30 cellular contexts compared by ENCODE assay signal in genomic region chr1:98129486-98129885, GRCh38.
"Had no signal": no experiment of that assay in that cellular context is flagged by ENCODE, and none has a peak within 500 bp of the region (broad histone marks: within the 10 kb centered on the region; RNA-seq: fewer than 3 reads in every experiment).

No MANE protein-coding gene starts in this region.

- H3K9me3 ChIP-seq: neutrophil, psoas muscle, right lobe of liver, sigmoid colon, stomach, suprapubic skin, testis, tibial artery, transverse colon, upper lobe of right lung, uterus had no signal

- ATAC-seq: naive thymus-derived CD8-positive, alpha-beta T cell; natural killer cell treated with Interleukin-12 subunit alpha and Interleukin-12 subunit beta and Interleukin-15 and Interleukin-18, amount 100 ng/mL, for 72 hours; psoas muscle; right cardiac atrium; right lobe of liver; stimulated activated effector memory CD8-positive, alpha-beta T cell treated with anti-CD3 and anti-CD28 coated beads, Interleukin-12 subunit alpha, Interleukin-12 subunit beta, amount 100 ng/mL, for 72 hours; stimulated activated naive B cell treated with anti-CD40 and anti-IgM and Interleukin-4, amounts not matched to agents 10 μg/mL and 1 μg/mL and 100 μg/mL, for 72 hours; upper lobe of right lung had no signal

- H3K27me3 ChIP-seq: neutrophil, right lobe of liver, sigmoid colon, stomach, suprapubic skin, testis, tibial artery, transverse colon, upper lobe of right lung, uterus had no signal

- H3K4me1 Mint-ChIP-seq: naive thymus-derived CD8-positive, alpha-beta T cell; nephron progenitor cell; neural crest cell; stimulated activated effector memory CD8-positive, alpha-beta T cell treated with anti-CD3 and anti-CD28 coated beads, Interleukin-12 subunit alpha, Interleukin-12 subunit beta, amount 100 ng/mL, for 72 hours; stimulated activated naive B cell treated with anti-CD40 and anti-IgM and Interleukin-4, amounts not matched to agents 10 μg/mL and 1 μg/mL and 100 μg/mL, for 72 hours had no signal

- H3K36me3 ChIP-seq: neutrophil, right lobe of liver, sigmoid colon, stomach, suprapubic skin, tibial artery, transverse colon, upper lobe of right lung, uterus had no signal

- H3K4me3 Mint-ChIP-seq: naive thymus-derived CD8-positive, alpha-beta T cell; natural killer cell treated with Interleukin-12 subunit alpha and Interleukin-12 subunit beta and Interleukin-15 and Interleukin-18, amount 100 ng/mL, for 72 hours; nephron progenitor cell; neural crest cell; stimulated activated effector memory CD8-positive, alpha-beta T cell treated with anti-CD3 and anti-CD28 coated beads, Interleukin-12 subunit alpha, Interleukin-12 subunit beta, amount 100 ng/mL, for 72 hours; stimulated activated naive B cell treated with anti-CD40 and anti-IgM and Interleukin-4, amounts not matched to agents 10 μg/mL and 1 μg/mL and 100 μg/mL, for 72 hours; stimulated activated naive CD8-positive, alpha-beta T cell treated with anti-CD3 and anti-CD28 coated beads, Interleukin-15, Interleukin-2, amounts not matched to agents 100 ng/mL and 50 ng/mL, for 24 hours; type B pancreatic cell had no signal

- H3K27me3 Mint-ChIP-seq: stimulated activated naive B cell treated with anti-CD40 and anti-IgM and Interleukin-4, amounts not matched to agents 10 μg/mL and 1 μg/mL and 100 μg/mL, for 72 hours had no signal

- H3K4me3 ChIP-seq: psoas muscle, right lobe of liver, sigmoid colon, stomach, suprapubic skin, testis, tibial artery, transverse colon, upper lobe of right lung, uterus had no signal

- H3K27ac Mint-ChIP-seq: naive thymus-derived CD8-positive, alpha-beta T cell; natural killer cell treated with Interleukin-12 subunit alpha and Interleukin-12 subunit beta and Interleukin-15 and Interleukin-18, amount 100 ng/mL, for 72 hours; nephron progenitor cell; progenitor cell of endocrine pancreas; stimulated activated effector memory CD8-positive, alpha-beta T cell treated with anti-CD3 and anti-CD28 coated beads, Interleukin-12 subunit alpha, Interleukin-12 subunit beta, amount 100 ng/mL, for 72 hours; stimulated activated naive B cell treated with anti-CD40 and anti-IgM and Interleukin-4, amounts not matched to agents 10 μg/mL and 1 μg/mL and 100 μg/mL, for 72 hours; stimulated activated naive CD8-positive, alpha-beta T cell treated with anti-CD3 and anti-CD28 coated beads, Interleukin-15, Interleukin-2, amounts not matched to agents 100 ng/mL and 50 ng/mL, for 24 hours; type B pancreatic cell had no signal

- H3K9me3 Mint-ChIP-seq: naive thymus-derived CD8-positive, alpha-beta T cell; nephron progenitor cell; neural crest cell; stimulated activated effector memory CD8-positive, alpha-beta T cell treated with anti-CD3 and anti-CD28 coated beads, Interleukin-12 subunit alpha, Interleukin-12 subunit beta, amount 100 ng/mL, for 72 hours; stimulated activated naive B cell treated with anti-CD40 and anti-IgM and Interleukin-4, amounts not matched to agents 10 μg/mL and 1 μg/mL and 100 μg/mL, for 72 hours; stimulated activated naive CD8-positive, alpha-beta T cell treated with anti-CD3 and anti-CD28 coated beads, Interleukin-15, Interleukin-2, amounts not matched to agents 100 ng/mL and 50 ng/mL, for 24 hours; type B pancreatic cell had no signal

- H3K4me1 ChIP-seq: parathyroid adenoma, psoas muscle, right lobe of liver, sigmoid colon, stomach, testis, transverse colon, upper lobe of right lung, uterus had no signal

- H3K36me3 Mint-ChIP-seq: naive thymus-derived CD8-positive, alpha-beta T cell; natural killer cell treated with Interleukin-12 subunit alpha and Interleukin-12 subunit beta and Interleukin-15 and Interleukin-18, amount 100 ng/mL, for 72 hours; stimulated activated effector memory CD8-positive, alpha-beta T cell treated with anti-CD3 and anti-CD28 coated beads, Interleukin-12 subunit alpha, Interleukin-12 subunit beta, amount 100 ng/mL, for 72 hours; stimulated activated naive B cell treated with anti-CD40 and anti-IgM and Interleukin-4, amounts not matched to agents 10 μg/mL and 1 μg/mL and 100 μg/mL, for 72 hours; type B pancreatic cell had no signal

- H3K27ac ChIP-seq: neutrophil, parathyroid adenoma, psoas muscle, right lobe of liver, sigmoid colon, stomach, suprapubic skin, testis, tibial artery, transverse colon, upper lobe of right lung, uterus had no signal

- DNase-seq: naive thymus-derived CD8-positive, alpha-beta T cell; nephron progenitor cell; nucleus accumbens; posterior cingulate gyrus; psoas muscle; right cardiac atrium; right lobe of liver; sigmoid colon; small intestine; stimulated activated CD4-positive, alpha-beta T cell treated with anti-CD3 and anti-CD28 coated beads, Interleukin-15, amount 100 ng/mL, for 24 hours; stimulated activated CD4-positive, alpha-beta T cell treated with anti-CD3 and anti-CD28 coated beads, Interleukin-2, amount 100 ng/mL, for 24 hours; stimulated activated CD4-positive, alpha-beta T cell treated with anti-CD3 and anti-CD28 coated beads, Interleukin-2, amount 100 ng/mL, for 48 hours; stimulated activated CD4-positive, alpha-beta T cell treated with anti-CD3 and anti-CD28 coated beads, Interleukin-4, amount 100 ng/mL, for 24 hours; stimulated activated naive B cell treated with anti-CD40 and anti-IgM and Interleukin-4, amounts not matched to agents 10 μg/mL and 1 μg/mL and 100 μg/mL, for 72 hours; stimulated activated naive CD4-positive, alpha-beta T cell treated with Interleukin-2 at 50 U/mL for 16 hours; stomach; testis; tibial artery; transverse colon; upper lobe of right lung; uterus had no signal
